ENCODE assay signal across 28 cellular contexts in the genomic region with DNA sequence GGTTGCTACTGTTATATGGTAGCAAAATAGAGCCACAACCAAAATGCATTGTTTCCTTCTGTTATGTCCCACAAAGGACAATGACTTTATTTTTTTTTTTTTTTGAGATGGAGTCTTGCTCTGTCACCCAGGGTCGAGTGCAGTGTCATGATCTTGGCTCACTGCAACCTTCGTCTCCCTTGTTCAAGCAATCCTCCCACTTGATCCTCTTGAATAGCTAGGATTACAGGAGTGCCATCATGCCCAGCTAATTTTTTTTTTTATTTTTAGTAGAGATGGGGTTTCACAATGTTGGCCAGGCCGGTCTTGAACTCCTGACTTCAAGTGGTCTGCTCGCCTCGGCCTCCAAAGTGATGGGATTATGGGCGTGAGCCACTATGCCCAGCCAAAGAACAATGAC.
"Had no signal": no experiment of that assay in that cellular context is flagged by ENCODE, and none has a peak within 500 bp of the region (broad histone marks: within the 10 kb centered on the region; RNA-seq: fewer than 3 reads in every experiment).

No MANE protein-coding gene starts in this region.

- H3K27me3 ChIP-seq: ascending aorta, cardiac muscle cell had no signal

- H3K4me1 ChIP-seq: ascending aorta had no signal

- ATAC-seq: activated CD8-positive, alpha-beta memory T cell treated with anti-CD3 and anti-CD28 coated beads, Interleukin-2, amount 10 ng/mL, durations not matched to agents 7 days and 5 days; activated CD8-positive, alpha-beta T cell treated with anti-CD3 and anti-CD28 coated beads for 36 hours; activated naive CD8-positive, alpha-beta T cell treated with anti-CD3 and anti-CD28 coated beads, Interleukin-2, amount 50 U/mL, for 24 hours had no signal

- H3K27ac ChIP-seq: ascending aorta, cardiac muscle cell, VCaP had no signal

- H3K4me3 ChIP-seq: ascending aorta, cardiac muscle cell had no signal

- H3K36me3 ChIP-seq: ascending aorta, cardiac muscle cell had no signal

- DNase-seq: activated B cell treated with CpG ODN at 0.5 μM for 24 hours; activated CD4-positive, alpha-beta memory T cell treated with anti-CD3 and anti-CD28 coated beads for 36 hours; activated CD4-positive, alpha-beta T cell treated with anti-CD3 and anti-CD28 coated beads for 4 hours; activated CD4-positive, alpha-beta T cell treated with anti-CD3 and anti-CD28 coated beads, Interleukin-2, amount 10 ng/mL, durations not matched to agents 24 days and 14 days; activated CD4-positive, alpha-beta T cell treated with anti-CD3 and anti-CD28 coated beads, Interleukin-2, amount 50 U/mL, for 1 hour; activated CD4-positive, alpha-beta T cell treated with anti-CD3 and anti-CD28 coated beads, Interleukin-2, amount 50 U/mL, for 4 hours; activated CD4-positive, CD25-positive, alpha-beta regulatory T cell treated with anti-CD3 and anti-CD28 coated beads, Interleukin-2, amount 50 U/mL, for 72 hours; activated CD8-positive, alpha-beta memory T cell treated with anti-CD3 and anti-CD28 coated beads for 24 hours; activated CD8-positive, alpha-beta memory T cell treated with anti-CD3 and anti-CD28 coated beads, Interleukin-2, amount 10 ng/mL, durations not matched to agents 7 days and 5 days; activated CD8-positive, alpha-beta memory T cell treated with anti-CD3 and anti-CD28 coated beads, Interleukin-2, amount 50 U/mL, for 48 hours; activated CD8-positive, alpha-beta T cell treated with anti-CD3 and anti-CD28 coated beads for 36 hours; activated effector memory CD4-positive, alpha-beta T cell treated with Interleukin-2 at 50 U/mL for 16 hours; activated gamma-delta T cell; activated naive CD4-positive, alpha-beta T cell treated with anti-CD3 and anti-CD28 coated beads, Interleukin-2, amount 10 ng/mL, durations not matched to agents 7 days and 5 days; activated naive CD4-positive, alpha-beta T cell treated with Interleukin-2 at 50 U/mL for 16 hours; activated naive CD8-positive, alpha-beta T cell treated with anti-CD3 and anti-CD28 coated beads, Interleukin-2, amount 10 ng/mL, durations not matched to agents 7 days and 5 days; activated naive CD8-positive, alpha-beta T cell treated with anti-CD3 and anti-CD28 coated beads, Interleukin-2, amount 50 U/mL, for 24 hours; activated T-cell treated with anti-CD3 and anti-CD28 coated beads, Interleukin-2, amount 50 U/mL, for 24 hours; activated T-cell treated with anti-CD3 and anti-CD28 coated beads, Interleukin-2, amount 50 U/mL, for 48 hours; amygdala; anterior cingulate cortex; cerebellar nuclear complex; T-helper 1 cell; T-helper 2 cell; T-helper 9 cell had no signal
